Comparison of ENCODE assay signal across 8 cellular contexts in the genomic region with DNA sequence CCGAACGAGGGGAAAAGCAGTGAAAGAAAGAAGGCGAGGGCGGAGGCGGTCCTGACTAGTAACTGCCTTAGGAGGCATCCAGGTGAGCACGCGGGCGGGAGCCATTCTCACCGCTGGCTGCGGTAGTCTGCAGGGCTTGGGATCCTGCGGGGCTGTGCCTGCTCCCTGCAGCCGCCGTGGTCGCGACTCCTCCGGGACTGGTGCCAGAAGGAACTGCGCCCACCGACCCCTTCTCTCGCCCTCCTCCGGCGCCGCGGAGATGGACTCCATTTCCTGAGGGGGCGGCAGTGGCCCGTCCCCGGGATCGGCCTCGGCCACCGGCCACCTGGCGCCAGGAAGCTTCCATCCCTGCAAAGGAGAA. TPM values are rescaled to one million over a fixed set of nuclear protein-coding genes. Genes with fewer than 3 reads are reported as not detected.
DNase-seq lines count a peak whose midpoint lies in the region; ATAC-seq, FAIRE-seq and TF ChIP-seq lines count a peak whose summit lies in the region.

No MANE protein-coding gene starts in this region.

- peak overlapping the region; percentile 87 for H3K27ac ChIP-seq in HepG2 (ENCODE audit: extremely low read length, insufficient read depth, low read length)

- peak overlapping the region; percentile 86 for H3K4me2 ChIP-seq in HepG2 (ENCODE audit: low read depth, low read length)

- H3K27ac Mint-ChIP-seq in Caco-2 (ENCODE audit: unreplicated experiment) (peak overlapping the region; percentile 90), activated B cell treated with CpG ODN at 0.5 μM for 24 hours (peak overlapping the region; percentile 92)

- peak overlapping the region; percentile 87 for H3K4me3 ChIP-seq in Caco-2 (ENCODE audit: low read depth, low read length)
- peak overlapping the region; percentile 75 to 96 (median 96) for H3K4me3 ChIP-seq in HepG2 (replicated peaks in 1 of 3; ENCODE audit: insufficient read depth in 1 of 3, low read depth in 2 of 3, low read length in 3 of 3)

- no peak for TF ChIP-seq EP300 in HepG2 (IDR thresholded peaks at IDR 0.05; ENCODE audit: low read depth in 2 of 2, low read length in 2 of 2)
- no peak for TF ChIP-seq EP300 in HepG2 (CRISPR knock-in tag; IDR thresholded peaks at IDR 0.05; ENCODE audit: borderline replicate concordance)

- in situ Hi-C loops in HepG2 (cut with HindIII; ENCODE audit: extremely low pct_ligation_motif_present, low pct_unique_long_range_greater_than_20kb), result no loop called here

- TF ChIP-seq CTCF in Caco-2 (IDR thresholded peaks at IDR 0.05; ENCODE audit: insufficient read depth in 1 of 2, low read depth in 1 of 2, low read length in 1 of 2, severe bottlenecking in 1 of 2, unreplicated experiment in 1 of 2) (no peak), activated B cell treated with CpG ODN at 0.5 μM for 24 hours (IDR thresholded peaks at IDR 0.05) (no peak), HepG2 (CRISPR knock-in tag; IDR thresholded peaks at IDR 0.05) (no peak; the same call in 1 of the 2 replicates)

- peak; percentile 15 for ATAC-seq in GM21367 (IDR thresholded peaks at IDR 0.05; ENCODE audit: unreplicated experiment)
- peak; percentile 16 for ATAC-seq in HG03575 (IDR thresholded peaks at IDR 0.05; ENCODE audit: extremely low read depth, insufficient number of reproducible peaks, low FRiP score, unreplicated experiment)
- ATAC-seq in activated B cell treated with CpG ODN at 0.5 μM for 24 hours (ENCODE audit: low read depth), result no peak
- peak; percentile 77 for ATAC-seq in HepG2

- BruUV-seq in Caco-2 (replicated peaks; lab: Mats Ljungman, UMichigan) (no TSS peak), HepG2 (replicated peaks; lab: Mats Ljungman, UMichigan) (no TSS peak)

- H4K20me1 ChIP-seq in HepG2 (ENCODE audit: insufficient read depth, low read length), result peaks cover 15% of the 10 kb centered on the region; the same call in 1 of the 2 replicates

- DNase-seq in Caco-2 (peak; percentile 45 to 58), activated B cell treated with CpG ODN at 0.5 μM for 24 hours (peak; percentile 33), cerebellum (ENCODE audit: low spot score) (peak; percentile 37), HepG2 (ENCODE audit: low spot score) (peak; percentile 13), GM03348 (ENCODE audit: low spot score) (no peak)
- peak; percentile 9 to 37 (median 20) for DNase-seq in stimulated activated CD4-positive, alpha-beta T cell treated with anti-CD3 and anti-CD28 coated beads, TNF-alpha, amount 100 ng/mL, for 24 hours (ENCODE audit: low read depth in 3 of 3)

- under 1% methylated on average over 23 of the region's 30 CpGs for whole genome bisulfite sequencing in HepG2 (ENCODE audit: low lambda C conversion rate)

- H3K79me2 ChIP-seq in HepG2 (ENCODE audit: insufficient read depth, low read length), result peaks cover 50% of the 10 kb centered on the region

- CTCF ChIA-PET in Caco-2 (lab: Charles Lee) (interaction anchor here (0.7 to 1.6 kb wide), 4 partner anchors 13 to 213 kb away, joined by 3 to 8 read pairs (median 4); no protein-coding TSS in a partner anchor), activated B cell treated with CpG ODN at 0.5 μM for 24 hours (lab: Charles Lee) (no interaction called here), HepG2 (lab: Yijun Ruan, JAX; ENCODE audit: low intra/inter-chr PET ratio, low total read pairs) (no interaction called here)

- no peaks in the 10 kb centered on the region for H3K27me3 Mint-ChIP-seq in Caco-2 (ENCODE audit: insufficient read depth, unreplicated experiment)
- H3K27me3 Mint-ChIP-seq in activated B cell treated with CpG ODN at 0.5 μM for 24 hours, result no peaks in the 10 kb centered on the region

- no peak for TF ChIP-seq RAD21 in HepG2 (CRISPR knock-in tag; IDR thresholded peaks at IDR 0.05)

- peak overlapping the region; percentile 87 for H3K4me3 Mint-ChIP-seq in Caco-2 (ENCODE audit: unreplicated experiment)
- peak overlapping the region; percentile 98 for H3K4me3 Mint-ChIP-seq in activated B cell treated with CpG ODN at 0.5 μM for 24 hours

- H3K36me3 ChIP-seq in Caco-2 (ENCODE audit: control insufficient read depth, insufficient read depth, low read length) (no peaks in the 10 kb centered on the region; the same call in 1 of the 2 replicates), HepG2 (replicated peaks in 1 of 2; ENCODE audit: control insufficient read depth in 1 of 2, insufficient read depth in 2 of 2, low read length in 2 of 2) (peaks cover 1 to 6% of the 10 kb centered on the region in 2 experiments; a peak in 3 of 5 replicates)

- peaks cover 27% of the 10 kb centered on the region for H3K36me3 Mint-ChIP-seq in Caco-2 (ENCODE audit: insufficient read depth, unreplicated experiment)
- peaks cover 29% of the 10 kb centered on the region for H3K36me3 Mint-ChIP-seq in activated B cell treated with CpG ODN at 0.5 μM for 24 hours (ENCODE audit: low read depth)

- H3K9me3 ChIP-seq in Caco-2 (no peaks in the 10 kb centered on the region), HepG2 (ENCODE audit: low read length) (no peaks in the 10 kb centered on the region)

- POLR2A ChIA-PET in Caco-2 (lab: Charles Lee), result no interaction called here
- POLR2A ChIA-PET in activated B cell treated with CpG ODN at 0.5 μM for 24 hours (lab: Charles Lee), result interaction anchor here (0.6 to 1.4 kb wide), 3 partner anchors 10 to 429 kb away, joined by 3 to 4 read pairs (median 4); a partner anchor contains a TSS
- POLR2A ChIA-PET in HepG2 (lab: Yijun Ruan, JAX), result interaction anchor here (1.0 to 1.4 kb wide), 3 partner anchors 32 to 130 kb away, joined by 3 to 5 read pairs (median 4); no protein-coding TSS in a partner anchor

- FAIRE-seq in HepG2 (lab: Jason Lieb, UNC), result no peak

- H3K27me3 ChIP-seq in Caco-2 (replicated peaks; ENCODE audit: control insufficient read depth, insufficient read depth, low read length) (no peaks in the 10 kb centered on the region), HepG2 (ENCODE audit: control insufficient read depth in 1 of 2, insufficient read depth in 2 of 2, low read length in 2 of 2) (no peaks in the 10 kb centered on the region; a peak in 1 of 5 replicates)

- H3K4me1 ChIP-seq in Caco-2, result peaks cover 7% of the 10 kb centered on the region
- H3K4me1 ChIP-seq in HepG2 (ENCODE audit: insufficient read depth, low read length), result peaks cover 40% of the 10 kb centered on the region

- H3K4me1 Mint-ChIP-seq in Caco-2 (ENCODE audit: low read depth, unreplicated experiment) (peaks cover 6% of the 10 kb centered on the region), activated B cell treated with CpG ODN at 0.5 μM for 24 hours (peaks cover 31% of the 10 kb centered on the region)

- no peaks in the 10 kb centered on the region for H3K9me3 Mint-ChIP-seq in Caco-2 (ENCODE audit: unreplicated experiment)
- H3K9me3 Mint-ChIP-seq in activated B cell treated with CpG ODN at 0.5 μM for 24 hours, result no peaks in the 10 kb centered on the region

- peak overlapping the region; percentile 85 for H3K9ac ChIP-seq in HepG2 (ENCODE audit: insufficient read depth, low read depth, low read length)

- intact Hi-C loops in Caco-2 (cut with micrococcal nuclease; ENCODE audit: unreplicated experiment), result loop anchor here (5.0 kb wide), 2 partner anchors 103 to 947 kb away; a partner anchor contains a TSS
- intact Hi-C loops in activated B cell treated with CpG ODN at 0.5 μM for 24 hours (cut with micrococcal nuclease), result loop anchor here (1.0 to 10.0 kb wide), 10 partner anchors 15 to 917 kb away; a partner anchor contains a TSS
- intact Hi-C loops in HepG2 (cut with micrococcal nuclease; ENCODE audit: unreplicated experiment), result loop anchor here (5.0 kb wide), 3 partner anchors 37 to 103 kb away; a partner anchor contains a TSS

- no peak for TF ChIP-seq POLR2A in HepG2 (IDR thresholded peaks at IDR 0.05; ENCODE audit: insufficient read depth in 1 of 2, low read depth in 2 of 2, low read length in 2 of 2)

- H2AFZ ChIP-seq in HepG2 (ENCODE audit: low read length), result no peak overlapping the region

TF ChIP-seq in HepG2, 621 proteins besides CTCF, POLR2A, EP300 and RAD21 (continues in another document):
- TF ChIP-seq, protein P1, sequence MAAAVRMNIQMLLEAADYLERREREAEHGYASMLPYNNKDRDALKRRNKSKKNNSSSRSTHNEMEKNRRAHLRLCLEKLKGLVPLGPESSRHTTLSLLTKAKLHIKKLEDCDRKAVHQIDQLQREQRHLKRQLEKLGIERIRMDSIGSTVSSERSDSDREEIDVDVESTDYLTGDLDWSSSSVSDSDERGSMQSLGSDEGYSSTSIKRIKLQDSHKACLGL (CRISPR knock-in tag; IDR thresholded peaks at IDR 0.05), result peak; percentile 60; the same call in 1 of the 2 replicates
- TF ChIP-seq, protein P2, sequence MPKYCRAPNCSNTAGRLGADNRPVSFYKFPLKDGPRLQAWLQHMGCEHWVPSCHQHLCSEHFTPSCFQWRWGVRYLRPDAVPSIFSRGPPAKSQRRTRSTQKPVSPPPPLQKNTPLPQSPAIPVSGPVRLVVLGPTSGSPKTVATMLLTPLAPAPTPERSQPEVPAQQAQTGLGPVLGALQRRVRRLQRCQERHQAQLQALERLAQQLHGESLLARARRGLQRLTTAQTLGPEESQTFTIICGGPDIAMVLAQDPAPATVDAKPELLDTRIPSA (CRISPR knock-in tag; IDR thresholded peaks at IDR 0.05; ENCODE audit: borderline replicate concordance), result 0 out of 2 replicates have a peak, but pooled peaks have one; percentile 87

RNA-seq across cellular contexts. Expression of a gene that starts 0.5 kb away (rescaled TPM):
- total RNA-seq in Caco-2 (2022), result 22.5 and 22.8 TPM in 2 replicates
- total RNA-seq in activated B cell treated with CpG ODN at 0.5 μM for 24 hours, result 10.0 and 11.1 TPM in 2 replicates
- total RNA-seq in cerebellum, result 26.3 TPM
- 18.6 and 22.6 TPM in 2 replicates for total RNA-seq in HepG2 (2016; rRNA removed; fragmentation: Illumina TruSeq; extraction: Trizol)
- 10.5 and 12.7 TPM in 2 replicates for total RNA-seq in HepG2 (2016; cell fraction: cytosol; rRNA removed; fragmentation: Illumina TruSeq; extraction: Trizol; ENCODE audit: low read depth)
- total RNA-seq in HepG2 (2016; cell fraction: insoluble cytoplasmic fraction; rRNA removed; fragmentation: Illumina TruSeq; extraction: Trizol), result 21.5 and 21.9 TPM in 2 replicates
- 11.1 and 13.0 TPM in 2 replicates for total RNA-seq in HepG2 (2016; cell fraction: membrane; rRNA removed; fragmentation: Illumina TruSeq; extraction: Trizol)
- total RNA-seq in HepG2 (2016; cell fraction: nucleus; rRNA removed; fragmentation: Illumina TruSeq; extraction: Trizol), result 38.2 and 38.6 TPM in 2 replicates
- polyA plus RNA-seq in HepG2 (2011; rRNA removed), result 11.5 and 12.0 TPM in 2 replicates
- 5.5 and 7.4 TPM in 2 replicates for polyA plus RNA-seq in HepG2 (2011; cell fraction: cytosol; rRNA removed)
- 22.5 and 23.4 TPM in 2 replicates for polyA plus RNA-seq in HepG2 (2011; cell fraction: nucleus; rRNA removed)
- polyA plus RNA-seq in HepG2 (2012), result 8.7 and 9.1 TPM in 2 replicates
- polyA plus RNA-seq in HepG2 (2016; cell fraction: cytosol; fragmentation: Illumina TruSeq; extraction: Trizol; ENCODE audit: low read depth), result 1.2 and 1.5 TPM in 2 replicates
- polyA plus RNA-seq in HepG2 (2016; cell fraction: insoluble cytoplasmic fraction; fragmentation: Illumina TruSeq; extraction: Trizol; ENCODE audit: low read depth), result 17.3 and 18.1 TPM in 2 replicates
- 2.8 and 2.9 TPM in 2 replicates for polyA plus RNA-seq in HepG2 (2016; cell fraction: membrane; fragmentation: Illumina TruSeq; extraction: Trizol; ENCODE audit: low read depth)
- polyA plus RNA-seq in HepG2 (2016; cell fraction: nucleus; fragmentation: Illumina TruSeq; extraction: Trizol; ENCODE audit: insufficient read depth, low read depth), result 34.3 and 36.7 TPM in 2 replicates
- polyA minus RNA-seq in HepG2 (2011; rRNA and poly(A)+ RNA removed; ENCODE audit: low replicate concordance), result 23.7 and 24.6 TPM in 2 replicates
- 14.9 and 17.5 TPM in 2 replicates for polyA minus RNA-seq in HepG2 (2011; cell fraction: cytosol; rRNA and poly(A)+ RNA removed)
- 87.3 and 107 TPM in 2 replicates for polyA minus RNA-seq in HepG2 (2011; cell fraction: nucleus; rRNA and poly(A)+ RNA removed)
